In the genomic region with DNA sequence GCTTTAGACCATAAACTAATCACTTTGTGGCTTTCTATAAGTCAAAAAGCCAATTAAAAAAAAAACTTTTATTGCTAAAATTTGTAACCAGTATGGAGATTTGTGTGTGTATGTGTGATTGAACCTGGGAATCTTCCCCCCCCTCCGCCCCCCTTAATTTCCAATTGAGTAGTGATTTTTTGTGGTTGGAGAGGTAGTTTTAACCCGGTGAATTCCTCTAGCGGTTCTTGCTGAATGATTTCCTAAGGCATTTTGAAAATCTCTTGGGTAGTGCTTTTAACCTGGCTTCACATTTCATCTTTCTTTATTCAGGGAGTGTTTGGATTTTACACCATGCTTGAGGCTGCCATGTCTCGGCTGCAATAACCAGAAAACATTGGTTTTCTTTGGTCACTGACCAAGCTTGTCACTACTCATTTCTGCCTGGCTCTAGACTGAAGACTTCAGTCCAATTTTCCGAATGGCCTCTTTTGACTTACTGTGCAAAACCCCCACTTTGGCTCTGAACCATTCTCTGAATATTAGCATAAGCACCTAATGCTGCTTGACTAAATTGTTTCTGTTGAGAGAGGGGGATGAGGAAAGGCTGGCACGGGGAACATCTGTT, we compare ENCODE assay signal across 17 cellular contexts. TPM values are rescaled to one million over a fixed set of nuclear protein-coding genes. Genes with fewer than 3 reads are reported as not detected.
DNase-seq lines count a peak whose midpoint lies in the region; ATAC-seq, FAIRE-seq and TF ChIP-seq lines count a peak whose summit lies in the region.
"Had no signal": no experiment of that assay in that cellular context is flagged by ENCODE, and none has a peak within 500 bp of the region (broad histone marks: within the 10 kb centered on the region; RNA-seq: fewer than 3 reads in every experiment).

No MANE protein-coding gene starts in this region.

- H3K27me3 ChIP-seq in right atrium auricular region: no peaks in the 10 kb centered on the region
- H3K27me3 ChIP-seq in SK-N-SH (ENCODE audit: insufficient read depth): no peaks in the 10 kb centered on the region
- H3K27me3 ChIP-seq in heart right ventricle: no peaks in the 10 kb centered on the region
- no peaks in the 10 kb centered on the region for H3K27me3 ChIP-seq in psoas muscle (ENCODE audit: insufficient read depth in 3 of 3, low read length in 2 of 3)
- H3K27me3 ChIP-seq: brain microvascular endothelial cell had no signal

- WGBS in SK-N-SH (ENCODE audit: low lambda C conversion rate): 83% methylated on average over 6 of the region's 6 CpGs
- WGBS in heart right ventricle, 2 donors: 70 to 75% methylated on average over 6 of the region's 6 CpGs
- 33 to 51% (median 37%) methylated on average over 6 of the region's 6 CpGs for WGBS in psoas muscle, 3 donors

- H3K4me2 ChIP-seq in SK-N-SH: 0 out of 2 replicates have a peak overlapping the region, but pooled peaks have one; percentile 2

- H3K4me3 ChIP-seq in right atrium auricular region (no peak overlapping the region), SK-N-SH (ENCODE audit: low read depth in 2 of 2, low read length in 1 of 2) (no peak overlapping the region), heart right ventricle (no peak overlapping the region), kidney (ENCODE audit: low read length in 2 of 2) (peak overlapping the region in 1 of 2 donors; percentile 12), psoas muscle (no peak overlapping the region)
- H3K4me3 ChIP-seq: smooth muscle cell had no signal

- no peak for TF ChIP-seq EP300 in SK-N-SH (IDR thresholded peaks at IDR 0.05; ENCODE audit: borderline replicate concordance in 1 of 2, low read depth in 1 of 2, low read length in 1 of 2)

- H4K20me1 ChIP-seq in SK-N-SH (ENCODE audit: insufficient read depth): peaks cover 93% of the 10 kb centered on the region

- DNase-seq in Right ventricle myocardium superior (no peak), right atrium auricular region (ENCODE audit: low spot score) (no peak), SK-N-SH (no peak), heart right ventricle (peak in 1 of 2 donors; percentile 11), kidney (no peak), psoas muscle (no peak)
- DNase-seq: activated CD4-positive, alpha-beta T cell treated with anti-CD3 and anti-CD28 coated beads for 1 hour; AML-193; brain microvascular endothelial cell; effector CD4-positive, alpha-beta T cell; NCI-H510A treated with DMSO at 0.1 percent for 48 hours; occipital lobe; substantia nigra had no signal

- CTCF ChIA-PET in SK-N-SH (lab: Yijun Ruan, JAX): interaction anchor here (0.9 to 2.2 kb wide), 4 partner anchors 9 to 213 kb away, joined by 3 to 8 read pairs (median 5); no protein-coding TSS in a partner anchor

- H3K9me2 ChIP-seq in SK-N-SH: no peaks in the 10 kb centered on the region

- no peak overlapping the region for H2AFZ ChIP-seq in SK-N-SH (ENCODE audit: low read depth)

- H3F3A ChIP-seq in SK-N-SH (replicated peaks; ENCODE audit: insufficient read depth): peaks cover 29% of the 10 kb centered on the region

- no peak for TF ChIP-seq CTCF in right atrium auricular region (IDR thresholded peaks at IDR 0.05)
- no peak for TF ChIP-seq CTCF in SK-N-SH (IDR thresholded peaks at IDR 0.05)
- no peak for TF ChIP-seq CTCF in heart right ventricle (IDR thresholded peaks at IDR 0.05)
- TF ChIP-seq CTCF in kidney (IDR thresholded peaks at IDR 0.05; ENCODE audit: borderline replicate concordance, extremely low read depth, insufficient read depth): no peak
- no peak for TF ChIP-seq CTCF in psoas muscle (IDR thresholded peaks at IDR 0.05)

- peak; percentile 57 for ATAC-seq in Right ventricle myocardium superior (ENCODE audit: poor library complexity)
- peak in 5 of 8 donors; percentile 46 to 62 (median 53) for ATAC-seq in heart right ventricle
- no peak for ATAC-seq in GM21447 (IDR thresholded peaks at IDR 0.05; ENCODE audit: unreplicated experiment)
- no peak for ATAC-seq in HG03571 (IDR thresholded peaks at IDR 0.05; ENCODE audit: unreplicated experiment)
- ATAC-seq in psoas muscle: no peak

- no peak for FAIRE-seq in kidney (lab: Jason Lieb, UNC)
- FAIRE-seq: H1 had no signal

- intact Hi-C loops in Right ventricle myocardium superior (cut with DNase I) (no loop called here), heart right ventricle (cut with DNase I) (no loop called here), kidney (cut with DNase I) (no loop called here), psoas muscle (cut with DNase I) (no loop called here)

- H3K9ac ChIP-seq in SK-N-SH (no peak overlapping the region), kidney (ENCODE audit: low read length in 2 of 2) (no peak overlapping the region)

- no peaks in the 10 kb centered on the region for H3K36me3 ChIP-seq in right atrium auricular region
- peaks cover 14 to 60% of the 10 kb centered on the region in 2 experiments for H3K36me3 ChIP-seq in SK-N-SH (replicated peaks in 1 of 2; ENCODE audit: control insufficient read depth in 1 of 2, insufficient read depth in 2 of 2, low read length in 1 of 2)
- H3K36me3 ChIP-seq in heart right ventricle: no peaks in the 10 kb centered on the region
- H3K36me3 ChIP-seq in kidney (ENCODE audit: control insufficient read depth in 1 of 2, insufficient read depth in 2 of 2, low read length in 2 of 2): no peaks in the 10 kb centered on the region
- H3K36me3 ChIP-seq in psoas muscle (ENCODE audit: insufficient read depth in 1 of 2, low read depth in 1 of 2): no peaks in the 10 kb centered on the region
- H3K36me3 ChIP-seq: brain microvascular endothelial cell had no signal

- H3K9me3 ChIP-seq in right atrium auricular region (no peaks in the 10 kb centered on the region), SK-N-SH (no peaks in the 10 kb centered on the region), heart right ventricle (no peaks in the 10 kb centered on the region), kidney (ENCODE audit: control insufficient read depth in 1 of 2, low read length in 2 of 2) (no peaks in the 10 kb centered on the region), psoas muscle (no peaks in the 10 kb centered on the region)

- peaks cover 100% of the 10 kb centered on the region for H3K79me2 ChIP-seq in SK-N-SH (ENCODE audit: insufficient read depth)

- POLR2A ChIA-PET in SK-N-SH (lab: Yijun Ruan, JAX): interaction anchor here (1.1 kb wide), 1 partner anchor 11 kb away, joined by 6 read pairs; no protein-coding TSS in a partner anchor

- H3K27ac ChIP-seq in right atrium auricular region (no peak overlapping the region), SK-N-SH (ENCODE audit: low read depth in 2 of 2, low read length in 1 of 2) (0 out of 4 replicates have a peak overlapping the region, but pooled peaks of 1 of the 2 experiments have one; percentile 1), heart right ventricle (no peak overlapping the region), kidney (ENCODE audit: low read depth in 2 of 2, low read length in 2 of 2) (no peak overlapping the region), psoas muscle (no peak overlapping the region)
- H3K27ac ChIP-seq: brain microvascular endothelial cell had no signal

- peaks cover 0 to 26% of the 10 kb centered on the region in 2 donors for H3K4me1 ChIP-seq in right atrium auricular region
- peaks cover 10 to 34% of the 10 kb centered on the region in 2 experiments for H3K4me1 ChIP-seq in SK-N-SH (ENCODE audit: control insufficient read depth in 1 of 2, insufficient read depth in 2 of 2, low read depth in 1 of 2, low read length in 1 of 2)
- peaks cover 4 to 35% (median 24%) of the 10 kb centered on the region in 9 donors for H3K4me1 ChIP-seq in heart right ventricle
- peaks cover 7 to 33% of the 10 kb centered on the region in 2 donors for H3K4me1 ChIP-seq in kidney (ENCODE audit: control insufficient read depth in 1 of 2, insufficient read depth in 1 of 2, low read depth in 1 of 2, low read length in 2 of 2)
- peaks cover 30% of the 10 kb centered on the region for H3K4me1 ChIP-seq in psoas muscle

- TF ChIP-seq RAD21 in SK-N-SH (IDR thresholded peaks at IDR 0.05; ENCODE audit: low read length): no peak

TF ChIP-seq in SK-N-SH, 30 proteins besides CTCF, POLR2A, EP300 and RAD21 (continues in another document):
- TF ChIP-seq FOXJ3 (CRISPR knock-in tag; IDR thresholded peaks at IDR 0.05) (no peak), GABPA (IDR thresholded peaks at IDR 0.05; ENCODE audit: low read depth) (no peak), NFIC (IDR thresholded peaks at IDR 0.05; ENCODE audit: borderline replicate concordance) (no peak)
- TF ChIP-seq, protein P1, sequence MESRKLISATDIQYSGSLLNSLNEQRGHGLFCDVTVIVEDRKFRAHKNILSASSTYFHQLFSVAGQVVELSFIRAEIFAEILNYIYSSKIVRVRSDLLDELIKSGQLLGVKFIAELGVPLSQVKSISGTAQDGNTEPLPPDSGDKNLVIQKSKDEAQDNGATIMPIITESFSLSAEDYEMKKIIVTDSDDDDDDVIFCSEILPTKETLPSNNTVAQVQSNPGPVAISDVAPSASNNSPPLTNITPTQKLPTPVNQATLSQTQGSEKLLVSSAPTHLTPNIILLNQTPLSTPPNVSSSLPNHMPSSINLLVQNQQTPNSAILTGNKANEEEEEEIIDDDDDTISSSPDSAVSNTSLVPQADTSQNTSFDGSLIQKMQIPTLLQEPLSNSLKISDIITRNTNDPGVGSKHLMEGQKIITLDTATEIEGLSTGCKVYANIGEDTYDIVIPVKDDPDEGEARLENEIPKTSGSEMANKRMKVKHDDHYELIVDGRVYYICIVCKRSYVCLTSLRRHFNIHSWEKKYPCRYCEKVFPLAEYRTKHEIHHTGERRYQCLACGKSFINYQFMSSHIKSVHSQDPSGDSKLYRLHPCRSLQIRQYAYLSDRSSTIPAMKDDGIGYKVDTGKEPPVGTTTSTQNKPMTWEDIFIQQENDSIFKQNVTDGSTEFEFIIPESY (IDR thresholded peaks at IDR 0.05; ENCODE audit: borderline replicate concordance, low read depth): no peak

RNA-seq across cellular contexts. Expression of a gene that starts 35.6 kb away (rescaled TPM):
- total RNA-seq in Right ventricle myocardium superior: 5.4 TPM
- total RNA-seq in right atrium auricular region: 1 to 10 TPM; 6.4 to 6.6 TPM
- 108 and 123 TPM in 2 replicates for polyA plus RNA-seq in SK-N-SH (2012; rRNA removed)
- 111 and 128 TPM in 2 replicates for polyA plus RNA-seq in SK-N-SH (2012; cell fraction: cytosol; rRNA removed)
- 126 and 178 TPM in 2 replicates for polyA plus RNA-seq in SK-N-SH (2012; cell fraction: nucleus; rRNA removed)
- 10 to 100 TPM in 7 of 10 donors, 1 to 10 TPM in 3; 4.5 to 27.6 (median 13.7) TPM for total RNA-seq in heart right ventricle
- polyA plus RNA-seq in heart right ventricle: 1 to 10 TPM; 1.6 to 2.5 TPM
- 50.8 TPM for total RNA-seq in kidney
- 8.0 TPM for polyA plus RNA-seq in kidney (ENCODE audit: insufficient read depth, low read depth, low replicate concordance)
- total RNA-seq in psoas muscle: 10 to 100 TPM in 1 of 4 donors, 1 to 10 TPM in 3; 4.1 to 15.5 (median 8.8) TPM
- 10 to 100 TPM in 1 of 3 donors, 1 to 10 TPM in 1, under 1 TPM in 1; 0.35 to 14.5 (median 3.2) TPM for polyA plus RNA-seq in psoas muscle

Comparison
In these comparisons a context has a peak if more than half of its experiments do, and no peak if none do; other contexts are left out.
1. ATAC-seq: peak in Right ventricle myocardium superior (single experiment) and heart right ventricle (5 of 8); none in GM21447 (single experiment), HG03571 (single experiment) and psoas muscle (0 of 4).